ENCODE assay signal across 34 cellular contexts in the genomic region with DNA sequence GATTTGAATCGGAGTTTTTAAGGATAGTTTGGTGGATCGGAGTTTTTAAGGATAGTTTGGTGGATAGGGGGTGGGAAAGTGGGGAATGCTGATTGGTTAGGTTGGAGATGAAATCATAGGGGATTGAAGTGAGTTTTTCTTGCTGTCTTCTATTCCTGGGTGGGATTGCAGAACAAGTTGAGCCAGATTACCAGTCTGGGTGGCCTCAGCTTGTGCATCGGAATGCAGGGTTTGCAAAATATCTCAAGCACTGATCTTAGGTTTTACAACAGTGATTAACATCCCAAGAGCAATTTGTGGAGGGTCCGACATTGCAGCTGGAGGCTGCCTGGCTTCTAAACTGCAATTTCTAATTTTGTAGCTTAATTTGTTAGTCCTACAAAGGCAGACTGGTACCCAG. TPM values are rescaled to one million over a fixed set of nuclear protein-coding genes. Genes with fewer than 3 reads are reported as not detected.
"Had no signal": no experiment of that assay in that cellular context is flagged by ENCODE, and none has a peak within 500 bp of the region (broad histone marks: within the 10 kb centered on the region; RNA-seq: fewer than 3 reads in every experiment).

No MANE protein-coding gene starts in this region.

- H3K4me1 ChIP-seq: ascending aorta, breast epithelium, esophagus squamous epithelium, gastroesophageal sphincter, heart right ventricle had no signal

- H3K27ac ChIP-seq: ascending aorta, breast epithelium, cardiac muscle cell, epithelial cell of prostate, esophagus squamous epithelium, gastroesophageal sphincter, heart right ventricle had no signal

- H3K4me1 Mint-ChIP-seq: activated B cell treated with CpG ODN at 0.5 μM for 24 hours; activated CD4-positive, alpha-beta T cell treated with anti-CD3 and anti-CD28 coated beads, Interleukin-2, amount 10 ng/mL, durations not matched to agents 24 days and 14 days; activated CD8-positive, alpha-beta memory T cell treated with anti-CD3 and anti-CD28 coated beads, Interleukin-2, amount 10 ng/mL, durations not matched to agents 7 days and 5 days; activated naive CD8-positive, alpha-beta T cell treated with anti-CD3 and anti-CD28 coated beads, Interleukin-2, amount 10 ng/mL, durations not matched to agents 7 days and 5 days; brain; central memory CD8-positive, alpha-beta T cell had no signal

- H3K9me3 ChIP-seq: ascending aorta, breast epithelium, esophagus squamous epithelium had no signal

- DNase-seq: activated B cell treated with CpG ODN at 0.5 μM for 24 hours; activated CD4-positive, alpha-beta memory T cell treated with anti-CD3 and anti-CD28 coated beads for 36 hours; activated CD4-positive, alpha-beta T cell treated with anti-CD3 and anti-CD28 coated beads, Interleukin-2, amount 10 ng/mL, durations not matched to agents 24 days and 14 days; activated CD8-positive, alpha-beta memory T cell treated with anti-CD3 and anti-CD28 coated beads, Interleukin-2, amount 10 ng/mL, durations not matched to agents 7 days and 5 days; activated CD8-positive, alpha-beta memory T cell treated with anti-CD3 and anti-CD28 coated beads, Interleukin-2, amount 50 U/mL, for 4 hours; activated CD8-positive, alpha-beta T cell treated with anti-CD3 and anti-CD28 coated beads, Interleukin-2, amount 10 ng/mL, durations not matched to agents 7 days and 5 days; activated effector memory CD4-positive, alpha-beta T cell treated with anti-CD3 and anti-CD28 coated beads, Interleukin-2, amount 50 U/mL, for 16 hours; activated naive CD4-positive, alpha-beta T cell treated with anti-CD3 and anti-CD28 coated beads for 36 hours; activated naive CD8-positive, alpha-beta T cell treated with anti-CD3 and anti-CD28 coated beads, Interleukin-2, amount 10 ng/mL, durations not matched to agents 7 days and 5 days; activated T-cell treated with anti-CD3 and anti-CD28 coated beads, Interleukin-2, amount 50 U/mL, for 1 hour; activated T-cell treated with anti-CD3 and anti-CD28 coated beads, Interleukin-2, amount 50 U/mL, for 48 hours; cortex of kidney; dermis blood vessel endothelial cell; effector CD4-positive, alpha-beta T cell; effector memory CD8-positive, alpha-beta T cell; esophagus squamous epithelium; foreskin melanocyte; heart right ventricle; T-helper 2 cell had no signal

- ATAC-seq: activated CD4-positive, CD25-positive, alpha-beta regulatory T cell treated with anti-CD3 and anti-CD28 coated beads, Interleukin-2, amount 50 U/mL, for 24 hours; activated CD8-positive, alpha-beta memory T cell treated with anti-CD3 and anti-CD28 coated beads, Interleukin-2, amount 10 ng/mL, durations not matched to agents 7 days and 5 days; activated CD8-positive, alpha-beta T cell treated with anti-CD3 and anti-CD28 coated beads, Interleukin-2, amount 10 ng/mL, durations not matched to agents 7 days and 5 days; activated naive CD4-positive, alpha-beta T cell treated with anti-CD3 and anti-CD28 coated beads, Interleukin-2, amount 50 U/mL, for 72 hours; effector memory CD8-positive, alpha-beta T cell; gastroesophageal sphincter; heart right ventricle had no signal

- H3K36me3 Mint-ChIP-seq: activated CD4-positive, alpha-beta memory T cell treated with anti-CD3 and anti-CD28 coated beads for 36 hours; activated CD8-positive, alpha-beta memory T cell treated with anti-CD3 and anti-CD28 coated beads, Interleukin-2, amount 10 ng/mL, durations not matched to agents 7 days and 5 days; activated naive CD4-positive, alpha-beta T cell treated with anti-CD3 and anti-CD28 coated beads, Interleukin-2, amount 50 U/mL, for 72 hours; activated naive CD8-positive, alpha-beta T cell treated with anti-CD3 and anti-CD28 coated beads, Interleukin-2, amount 10 ng/mL, durations not matched to agents 7 days and 5 days; brain had no signal

- H3K4me3 ChIP-seq: ascending aorta, breast epithelium, cardiac muscle cell, esophagus squamous epithelium, gastroesophageal sphincter, heart right ventricle had no signal

- H3K27me3 Mint-ChIP-seq: central memory CD8-positive, alpha-beta T cell; effector memory CD8-positive, alpha-beta T cell had no signal

- H3K9me3 Mint-ChIP-seq: activated CD4-positive, alpha-beta memory T cell treated with anti-CD3 and anti-CD28 coated beads for 36 hours; activated CD4-positive, alpha-beta T cell treated with anti-CD3 and anti-CD28 coated beads, Interleukin-2, amount 10 ng/mL, durations not matched to agents 24 days and 14 days; activated naive CD4-positive, alpha-beta T cell treated with anti-CD3 and anti-CD28 coated beads for 36 hours; activated T-helper 2 cell treated with anti-CD3 and anti-CD28 coated beads, Interferon-gamma antibody, Interleukin-2, Interleukin-4, amounts not matched to agents 10 μg/mL and 5 μg/mL and 100 μg/mL, durations not matched to agents 14 hours and 24 hours and 36 hours; central memory CD8-positive, alpha-beta T cell had no signal

- H3K36me3 ChIP-seq: ascending aorta, breast epithelium, cardiac muscle cell, esophagus squamous epithelium, gastroesophageal sphincter, heart right ventricle had no signal

- H3K4me3 Mint-ChIP-seq: activated B cell treated with CpG ODN at 0.5 μM for 24 hours; activated CD4-positive, alpha-beta memory T cell treated with anti-CD3 and anti-CD28 coated beads for 36 hours; activated CD4-positive, alpha-beta T cell treated with anti-CD3 and anti-CD28 coated beads, Interleukin-2, amount 10 ng/mL, durations not matched to agents 24 days and 14 days; activated CD8-positive, alpha-beta memory T cell treated with anti-CD3 and anti-CD28 coated beads, Interleukin-2, amount 10 ng/mL, durations not matched to agents 7 days and 5 days; activated CD8-positive, alpha-beta T cell treated with anti-CD3 and anti-CD28 coated beads, Interleukin-2, amount 10 ng/mL, durations not matched to agents 7 days and 5 days; activated naive CD4-positive, alpha-beta T cell treated with anti-CD3 and anti-CD28 coated beads for 36 hours; activated naive CD8-positive, alpha-beta T cell treated with anti-CD3 and anti-CD28 coated beads, Interleukin-2, amount 10 ng/mL, durations not matched to agents 7 days and 5 days; activated T-helper 1 cell treated with anti-CD3 and anti-CD28 coated beads, Interleukin-12 subunit alpha, Interleukin-12 subunit beta, Interleukin-2, Interleukin-4 antibody, amounts not matched to agents 30 ng/mL and 10 ng/mL and 1 ng/mL, durations not matched to agents 14 hours and 24 hours and 36 hours; brain; central memory CD8-positive, alpha-beta T cell; effector memory CD8-positive, alpha-beta T cell had no signal

- H3K27me3 ChIP-seq: ascending aorta, breast epithelium, cardiac muscle cell, gastroesophageal sphincter, heart right ventricle had no signal

- H3K27ac Mint-ChIP-seq: activated B cell treated with CpG ODN at 0.5 μM for 24 hours; activated CD4-positive, alpha-beta memory T cell treated with anti-CD3 and anti-CD28 coated beads for 36 hours; activated CD4-positive, alpha-beta T cell treated with anti-CD3 and anti-CD28 coated beads, Interleukin-2, amount 10 ng/mL, durations not matched to agents 24 days and 14 days; activated CD8-positive, alpha-beta memory T cell treated with anti-CD3 and anti-CD28 coated beads, Interleukin-2, amount 10 ng/mL, durations not matched to agents 7 days and 5 days; activated CD8-positive, alpha-beta T cell treated with anti-CD3 and anti-CD28 coated beads, Interleukin-2, amount 10 ng/mL, durations not matched to agents 7 days and 5 days; activated naive CD4-positive, alpha-beta T cell treated with anti-CD3 and anti-CD28 coated beads for 36 hours; activated naive CD4-positive, alpha-beta T cell treated with anti-CD3 and anti-CD28 coated beads, Interleukin-2, amount 50 U/mL, for 72 hours; activated naive CD8-positive, alpha-beta T cell treated with anti-CD3 and anti-CD28 coated beads, Interleukin-2, amount 10 ng/mL, durations not matched to agents 7 days and 5 days; activated T-helper 1 cell treated with anti-CD3 and anti-CD28 coated beads, Interleukin-12 subunit alpha, Interleukin-12 subunit beta, Interleukin-2, Interleukin-4 antibody, amounts not matched to agents 30 ng/mL and 10 ng/mL and 1 ng/mL, durations not matched to agents 14 hours and 24 hours and 36 hours; activated T-helper 2 cell treated with anti-CD3 and anti-CD28 coated beads, Interferon-gamma antibody, Interleukin-2, Interleukin-4, amounts not matched to agents 10 μg/mL and 5 μg/mL and 100 μg/mL, durations not matched to agents 14 hours and 24 hours and 36 hours; brain; effector memory CD8-positive, alpha-beta T cell had no signal

RNA-seq across cellular contexts. Expression of a gene that starts 23.1 kb away (rescaled TPM):
- total RNA-seq: activated B cell treated with CpG ODN at 0.5 μM for 24 hours; activated CD4-positive, alpha-beta memory T cell treated with anti-CD3 and anti-CD28 coated beads for 36 hours; activated CD4-positive, alpha-beta T cell treated with anti-CD3 and anti-CD28 coated beads, Interleukin-2, amount 10 ng/mL, durations not matched to agents 24 days and 14 days; activated CD8-positive, alpha-beta memory T cell treated with anti-CD3 and anti-CD28 coated beads for 36 hours; activated CD8-positive, alpha-beta memory T cell treated with anti-CD3 and anti-CD28 coated beads, Interleukin-2, amount 10 ng/mL, durations not matched to agents 7 days and 5 days; activated CD8-positive, alpha-beta T cell treated with anti-CD3 and anti-CD28 coated beads, Interleukin-2, amount 10 ng/mL, durations not matched to agents 7 days and 5 days; activated naive CD4-positive, alpha-beta T cell treated with anti-CD3 and anti-CD28 coated beads for 36 hours; activated naive CD4-positive, alpha-beta T cell treated with anti-CD3 and anti-CD28 coated beads, Interleukin-2, amount 50 U/mL, for 72 hours; activated naive CD8-positive, alpha-beta T cell treated with anti-CD3 and anti-CD28 coated beads, Interleukin-2, amount 10 ng/mL, durations not matched to agents 7 days and 5 days; activated T-helper 1 cell treated with anti-CD3 and anti-CD28 coated beads, Interleukin-12 subunit alpha, Interleukin-12 subunit beta, Interleukin-2, Interleukin-4 antibody, amounts not matched to agents 30 ng/mL and 10 ng/mL and 1 ng/mL, durations not matched to agents 14 hours and 24 hours and 36 hours; activated T-helper 2 cell treated with anti-CD3 and anti-CD28 coated beads, Interferon-gamma antibody, Interleukin-2, Interleukin-4, amounts not matched to agents 10 μg/mL and 5 μg/mL and 100 μg/mL, durations not matched to agents 14 hours and 24 hours and 36 hours; ascending aorta; cardiac muscle cell; dermis blood vessel endothelial cell; endothelial cell of umbilical vein; glomerular endothelial cell; heart right ventricle; T-helper 1 cell treated with Interleukin-12 subunit alpha and Interleukin-12 subunit beta and Interleukin-4 antibody, amounts not matched to agents 30 ng/mL and 1 ng/mL, for 36 hours had no signal
